ENCODE assay signal across 1 cellular context in the genomic region with DNA sequence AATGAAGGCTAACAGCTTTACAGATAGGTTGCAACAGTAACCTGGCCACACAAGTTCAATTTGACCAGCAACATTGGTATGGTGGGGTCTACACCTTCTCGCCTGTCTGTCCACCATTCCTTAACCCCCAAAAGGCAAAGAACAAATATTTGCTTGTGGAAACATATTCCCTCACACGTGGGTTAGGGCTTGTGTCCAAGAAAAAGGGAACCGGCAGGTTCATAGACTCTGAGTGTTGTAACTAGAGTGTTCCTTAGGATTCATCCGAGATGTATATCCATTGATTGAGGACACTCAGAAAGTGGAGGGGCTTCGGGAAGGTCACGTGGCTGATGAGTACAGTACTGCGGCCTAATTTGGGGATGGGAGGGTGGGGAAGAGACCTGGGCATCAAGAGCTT.
TF ChIP-seq lines count a peak whose summit lies in the region.

No MANE protein-coding gene starts in this region.

TF ChIP-seq in HCT116, 20 proteins besides CTCF, POLR2A, EP300 and RAD21 (continued from another document):
- TF ChIP-seq, protein P1, sequence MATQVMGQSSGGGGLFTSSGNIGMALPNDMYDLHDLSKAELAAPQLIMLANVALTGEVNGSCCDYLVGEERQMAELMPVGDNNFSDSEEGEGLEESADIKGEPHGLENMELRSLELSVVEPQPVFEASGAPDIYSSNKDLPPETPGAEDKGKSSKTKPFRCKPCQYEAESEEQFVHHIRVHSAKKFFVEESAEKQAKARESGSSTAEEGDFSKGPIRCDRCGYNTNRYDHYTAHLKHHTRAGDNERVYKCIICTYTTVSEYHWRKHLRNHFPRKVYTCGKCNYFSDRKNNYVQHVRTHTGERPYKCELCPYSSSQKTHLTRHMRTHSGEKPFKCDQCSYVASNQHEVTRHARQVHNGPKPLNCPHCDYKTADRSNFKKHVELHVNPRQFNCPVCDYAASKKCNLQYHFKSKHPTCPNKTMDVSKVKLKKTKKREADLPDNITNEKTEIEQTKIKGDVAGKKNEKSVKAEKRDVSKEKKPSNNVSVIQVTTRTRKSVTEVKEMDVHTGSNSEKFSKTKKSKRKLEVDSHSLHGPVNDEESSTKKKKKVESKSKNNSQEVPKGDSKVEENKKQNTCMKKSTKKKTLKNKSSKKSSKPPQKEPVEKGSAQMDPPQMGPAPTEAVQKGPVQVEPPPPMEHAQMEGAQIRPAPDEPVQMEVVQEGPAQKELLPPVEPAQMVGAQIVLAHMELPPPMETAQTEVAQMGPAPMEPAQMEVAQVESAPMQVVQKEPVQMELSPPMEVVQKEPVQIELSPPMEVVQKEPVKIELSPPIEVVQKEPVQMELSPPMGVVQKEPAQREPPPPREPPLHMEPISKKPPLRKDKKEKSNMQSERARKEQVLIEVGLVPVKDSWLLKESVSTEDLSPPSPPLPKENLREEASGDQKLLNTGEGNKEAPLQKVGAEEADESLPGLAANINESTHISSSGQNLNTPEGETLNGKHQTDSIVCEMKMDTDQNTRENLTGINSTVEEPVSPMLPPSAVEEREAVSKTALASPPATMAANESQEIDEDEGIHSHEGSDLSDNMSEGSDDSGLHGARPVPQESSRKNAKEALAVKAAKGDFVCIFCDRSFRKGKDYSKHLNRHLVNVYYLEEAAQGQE (IDR thresholded peaks at IDR 0.05; ENCODE audit: low read depth): no peak
- no peak for TF ChIP-seq ZFX (IDR thresholded peaks at IDR 0.05)
- TF ChIP-seq ZNF274 (IDR thresholded peaks at IDR 0.05; ENCODE audit: low read depth, low read length): no peak
- TF ChIP-seq, protein P2, sequence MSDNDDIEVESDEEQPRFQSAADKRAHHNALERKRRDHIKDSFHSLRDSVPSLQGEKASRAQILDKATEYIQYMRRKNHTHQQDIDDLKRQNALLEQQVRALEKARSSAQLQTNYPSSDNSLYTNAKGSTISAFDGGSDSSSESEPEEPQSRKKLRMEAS (IDR thresholded peaks at IDR 0.05): no peak
- TF ChIP-seq FOSL1 (IDR thresholded peaks at IDR 0.05; ENCODE audit: low read depth): no peak
